ENCODE assay signal across 1 cellular context in genomic region chr13:39484506-39485313, GRCh38.
TF ChIP-seq lines count a peak whose summit lies in the region.

No MANE protein-coding gene starts in this region.

TF ChIP-seq in GM23338, 12 proteins besides CTCF, POLR2A, EP300 and RAD21 (continued from another document):
- no peak for TF ChIP-seq ZNF462 (CRISPR knock-in tag; IDR thresholded peaks at IDR 0.05)
